In the genomic region with DNA sequence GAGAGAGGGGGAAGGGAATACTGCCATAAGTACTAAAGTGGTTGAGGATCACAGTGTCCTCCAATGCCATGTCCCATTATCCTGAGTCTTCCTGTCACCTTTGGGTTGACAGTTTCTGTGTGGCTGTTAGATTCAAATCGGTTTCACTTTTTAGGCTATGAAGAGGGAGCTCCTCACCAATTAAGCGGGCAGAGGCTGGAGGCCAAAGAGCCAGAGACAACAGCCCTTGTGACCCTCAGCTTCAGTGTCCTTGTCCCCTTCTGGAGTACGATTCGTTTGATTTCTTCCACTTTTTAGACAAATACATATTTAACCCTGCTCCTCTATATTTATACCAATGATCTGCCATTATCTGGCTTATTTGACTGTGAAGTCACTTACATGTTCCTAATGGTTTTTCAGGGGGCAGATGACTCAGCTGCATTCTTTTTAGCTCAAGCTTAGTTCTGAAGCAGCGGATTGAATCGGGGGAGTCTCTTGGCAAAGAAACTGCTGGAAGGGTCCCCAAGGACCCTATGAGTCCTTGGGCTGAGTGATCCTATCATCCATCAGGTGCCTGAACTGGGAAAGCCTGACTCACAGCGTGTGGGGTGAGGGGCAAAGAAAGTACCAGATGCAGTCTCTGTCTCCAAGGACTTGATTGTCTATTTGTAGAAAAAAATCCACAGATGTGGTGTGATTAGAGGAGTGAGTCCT, we compare ENCODE assay signal across 19 cellular contexts. TPM values are rescaled to one million over a fixed set of nuclear protein-coding genes. Genes with fewer than 3 reads are reported as not detected.
DNase-seq lines count a peak whose midpoint lies in the region; ATAC-seq and TF ChIP-seq lines count a peak whose summit lies in the region.
"Had no signal": no experiment of that assay in that cellular context is flagged by ENCODE, and none has a peak within 500 bp of the region (broad histone marks: within the 10 kb centered on the region; RNA-seq: fewer than 3 reads in every experiment).

No MANE protein-coding gene starts in this region.

- H3K4me3 ChIP-seq in ACC112 (ENCODE audit: low read depth, low read length) (no peak overlapping the region), KMS-11 (IDR thresholded peaks at IDR 0.05; ENCODE audit: insufficient read depth, low read depth, low read length) (no peak overlapping the region), mesenchymal stem cell (ENCODE audit: insufficient read depth in 1 of 2, low read depth in 1 of 2, low read length in 2 of 2) (peak overlapping the region in 1 of 2 experiments; percentile 15), lower lobe of right lung (no peak overlapping the region)
- H3K4me3 ChIP-seq: A549, heart left ventricle, neural progenitor cell, stomach had no signal

- H2BK12ac ChIP-seq in mesenchymal stem cell (ENCODE audit: low read length in 2 of 2), result no peak overlapping the region

- in situ Hi-C loops in KBM-7 (cut with MboI; ENCODE audit: low pct_unique_long_range_greater_than_20kb, low sequenced_read_pairs), result no loop called here

- H4K8ac ChIP-seq in mesenchymal stem cell (ENCODE audit: low read length), result no peak overlapping the region

- no peak overlapping the region for H3K4ac ChIP-seq in mesenchymal stem cell (ENCODE audit: low read depth in 1 of 2, low read length in 2 of 2)

- H3K79me2 ChIP-seq in ACC112 (ENCODE audit: control insufficient read depth, insufficient read depth, low read length, unreplicated experiment), result no peaks in the 10 kb centered on the region
- no peaks in the 10 kb centered on the region for H3K79me2 ChIP-seq in KMS-11 (ENCODE audit: insufficient read depth, low read depth)

- no peak for ATAC-seq in lower lobe of right lung
- ATAC-seq: A549, right cardiac atrium had no signal

- H3K9me3 Mint-ChIP-seq in chondrocyte (ENCODE audit: low read depth), result no peaks in the 10 kb centered on the region
- H3K9me3 Mint-ChIP-seq: activated naive CD4-positive, alpha-beta T cell treated with anti-CD3 and anti-CD28 coated beads for 36 hours; neural progenitor cell had no signal

- H3K9me3 ChIP-seq in mesenchymal stem cell (ENCODE audit: control insufficient read depth, low read length), result no peaks in the 10 kb centered on the region
- no peaks in the 10 kb centered on the region for H3K9me3 ChIP-seq in lower lobe of right lung
- H3K9me3 ChIP-seq: A549, heart left ventricle, stomach had no signal

- peak overlapping the region in 1 of 2 experiments; percentile 46 for H3K18ac ChIP-seq in mesenchymal stem cell (ENCODE audit: low read depth in 1 of 2, low read length in 2 of 2)

- no peak overlapping the region for H3K4me3 Mint-ChIP-seq in chondrocyte (ENCODE audit: unreplicated experiment)
- H3K4me3 Mint-ChIP-seq: activated naive CD4-positive, alpha-beta T cell treated with anti-CD3 and anti-CD28 coated beads for 36 hours; neural progenitor cell had no signal

- H3K36me3 Mint-ChIP-seq in chondrocyte (ENCODE audit: low read depth), result no peaks in the 10 kb centered on the region
- H3K36me3 Mint-ChIP-seq: neural progenitor cell had no signal

- H3K36me3 ChIP-seq in ACC112 (ENCODE audit: insufficient read depth, low read length) (no peaks in the 10 kb centered on the region), KMS-11 (ENCODE audit: insufficient read depth) (peaks cover 7% of the 10 kb centered on the region; the same call in 1 of the 2 replicates), mesenchymal stem cell (ENCODE audit: control insufficient read depth in 1 of 2, insufficient read depth in 2 of 2, low read depth in 1 of 2, low read length in 2 of 2) (peaks cover 0 to 38% of the 10 kb centered on the region in 2 experiments), lower lobe of right lung (no peaks in the 10 kb centered on the region)
- H3K36me3 ChIP-seq: heart left ventricle, neural progenitor cell had no signal

- H2AFZ ChIP-seq in ACC112 (ENCODE audit: low read length, unreplicated experiment) (peak overlapping the region; percentile 9), KMS-11 (ENCODE audit: low read depth) (no peak overlapping the region), mesenchymal stem cell (ENCODE audit: low read depth, low read length) (no peak overlapping the region)
- H2AFZ ChIP-seq: neural progenitor cell had no signal

- H3K27ac ChIP-seq in ACC112 (ENCODE audit: low read depth, low read length) (peak overlapping the region; percentile 46), KMS-11 (peak overlapping the region; percentile 92), mesenchymal stem cell (ENCODE audit: low read length, poor library complexity, severe bottlenecking) (no peak overlapping the region), lower lobe of right lung (no peak overlapping the region)
- H3K27ac ChIP-seq: A549, heart left ventricle, neural progenitor cell, stomach had no signal

- H2AK5ac ChIP-seq in mesenchymal stem cell (ENCODE audit: low read length, severe bottlenecking), result no peak overlapping the region

- H3K23ac ChIP-seq in mesenchymal stem cell (ENCODE audit: low read length in 2 of 2), result no peak overlapping the region

- no peak overlapping the region for H2BK120ac ChIP-seq in mesenchymal stem cell (ENCODE audit: low read depth, low read length)

- no peak overlapping the region for H2BK5ac ChIP-seq in mesenchymal stem cell (ENCODE audit: low read depth, low read length, poor library complexity, severe bottlenecking)

- H3K79me1 ChIP-seq in mesenchymal stem cell (replicated peaks; ENCODE audit: low read length, poor library complexity, severe bottlenecking), result no peaks in the 10 kb centered on the region

- H3K4me1 ChIP-seq in ACC112 (ENCODE audit: control insufficient read depth, insufficient read depth, low read length, unreplicated experiment) (peaks cover 15% of the 10 kb centered on the region), KMS-11 (ENCODE audit: low read depth, poor library complexity, severe bottlenecking) (peaks cover 75% of the 10 kb centered on the region), mesenchymal stem cell (ENCODE audit: control insufficient read depth, insufficient read depth, low read depth, low read length) (no peaks in the 10 kb centered on the region), lower lobe of right lung (no peaks in the 10 kb centered on the region)
- H3K4me1 ChIP-seq: A549, neural progenitor cell, stomach had no signal

- peak overlapping the region; percentile 56; the same call in 1 of the 2 replicates for H3K9ac ChIP-seq in KMS-11
- H3K9ac ChIP-seq in mesenchymal stem cell (ENCODE audit: low read length), result peak overlapping the region; percentile 69
- H3K9ac ChIP-seq: neural progenitor cell had no signal

- TF ChIP-seq CTCF in KMS-11 (conservative IDR thresholded peaks at IDR 0.05; ENCODE audit: low read depth, low read length) (no peak), chondrocyte (IDR thresholded peaks at IDR 0.05) (no peak), lower lobe of right lung (IDR thresholded peaks at IDR 0.05) (no peak)

- H4K91ac ChIP-seq in mesenchymal stem cell (ENCODE audit: low read length), result no peak overlapping the region

- peaks cover 2% of the 10 kb centered on the region for H3K27me3 Mint-ChIP-seq in chondrocyte (ENCODE audit: low read depth)

- DNase-seq in chondrocyte (ENCODE audit: low spot score), result no peak
- DNase-seq in mesenchymal stem cell, result peak; percentile 58
- DNase-seq in KBM-7, result no peak
- DNase-seq in cortex of kidney (lab: John Stamatoyannopoulos, UW), result no peak
- no peak for DNase-seq in lower lobe of right lung
- DNase-seq in activated CD4-positive, alpha-beta T cell treated with anti-CD3 and anti-CD28 coated beads for 48 hours, result no peak
- DNase-seq: activated CD4-positive, alpha-beta T cell treated with anti-CD3 and anti-CD28 coated beads, Interleukin-2, amount 50 U/mL, for 1 hour; activated naive CD4-positive, alpha-beta T cell treated with anti-CD3 and anti-CD28 coated beads for 36 hours; dermis blood vessel endothelial cell; heart left ventricle; NCI-H1105; NCI-H774; right cardiac atrium; stomach had no signal

- H3K27ac Mint-ChIP-seq in chondrocyte (ENCODE audit: unreplicated experiment), result peak overlapping the region; percentile 5
- H3K27ac Mint-ChIP-seq: activated naive CD4-positive, alpha-beta T cell treated with anti-CD3 and anti-CD28 coated beads for 36 hours; neural progenitor cell had no signal

- no peak overlapping the region for H2BK15ac ChIP-seq in mesenchymal stem cell (ENCODE audit: low read depth, poor library complexity, severe bottlenecking)

- intact Hi-C loops in lower lobe of right lung (cut with DNase I), result no loop called here

- 65% methylated on average over 7 of the region's 7 CpGs for whole genome bisulfite sequencing in mesenchymal stem cell

- H3K27me3 ChIP-seq in ACC112 (ENCODE audit: insufficient read depth, low read length) (no peaks in the 10 kb centered on the region), KMS-11 (ENCODE audit: insufficient read depth, low read depth) (no peaks in the 10 kb centered on the region), mesenchymal stem cell (ENCODE audit: control insufficient read depth in 1 of 2, insufficient read depth in 1 of 2, low read length in 2 of 2) (no peaks in the 10 kb centered on the region), lower lobe of right lung (ENCODE audit: low read depth) (no peaks in the 10 kb centered on the region)
- H3K27me3 ChIP-seq: heart left ventricle, neural progenitor cell, stomach had no signal

- no peak overlapping the region for H3K14ac ChIP-seq in mesenchymal stem cell (ENCODE audit: low read length in 2 of 2)

- H4K20me1 ChIP-seq in KMS-11 (ENCODE audit: insufficient read depth), result no peaks in the 10 kb centered on the region

- no peaks in the 10 kb centered on the region for H3K4me1 Mint-ChIP-seq in chondrocyte (ENCODE audit: low read depth)

- peak overlapping the region; percentile 63 for H3K4me2 ChIP-seq in KMS-11
- H3K4me2 ChIP-seq in mesenchymal stem cell (ENCODE audit: low read length, poor library complexity, severe bottlenecking), result no peak overlapping the region
- H3K4me2 ChIP-seq: A549, neural progenitor cell had no signal

RNA-seq across cellular contexts. Expression of a gene that starts 18.2 kb away (rescaled TPM):
- total RNA-seq in chondrocyte, result 0.51 to 2.1 TPM (median 0.52 TPM) in 3 replicates
- polyA plus RNA-seq in mesenchymal stem cell (2013, experiment 1 of 2), result 2.3 TPM
- 3.5 TPM for polyA plus RNA-seq in mesenchymal stem cell (2013, experiment 2 of 2)
- 1.4 TPM for total RNA-seq in lower lobe of right lung

RNA-seq across cellular contexts. Expression of a gene that starts 50.8 kb away (rescaled TPM):
- total RNA-seq in chondrocyte (not detected in 3 replicates), lower lobe of right lung (42.6 TPM)
- 17.1 TPM for polyA plus RNA-seq in mesenchymal stem cell (2013, experiment 1 of 2)
- 15.9 TPM for polyA plus RNA-seq in mesenchymal stem cell (2013, experiment 2 of 2)
- total RNA-seq: activated naive CD4-positive, alpha-beta T cell treated with anti-CD3 and anti-CD28 coated beads for 36 hours; ureter had no signal
- polyA plus RNA-seq: A549, heart left ventricle had no signal

Comparison
In these comparisons a context has a peak if more than half of its experiments do, and no peak if none do; other contexts are left out.
1. H3K27ac ChIP-seq: peak in ACC112 (single experiment) and KMS-11 (single experiment); none in mesenchymal stem cell (single experiment) and lower lobe of right lung (single experiment).
2. RNA of a gene that starts 50.8 kb away (total RNA-seq): 42.6 TPM in lower lobe of right lung (single experiment); not detected in chondrocyte; every median in the first group is over 10 times any median in the second.